In genomic region chr19:40717325-40717879, GRCh38 we compare ENCODE assay signal across 8 cellular contexts. TPM values are rescaled to one million over a fixed set of nuclear protein-coding genes. Genes with fewer than 3 reads are reported as not detected.
DNase-seq lines count a peak whose midpoint lies in the region; ATAC-seq and TF ChIP-seq lines count a peak whose summit lies in the region.

No MANE protein-coding gene starts in this region.

- H3K27ac Mint-ChIP-seq in activated CD4-positive, alpha-beta T cell treated with anti-CD3 and anti-CD28 coated beads, Interleukin-2, amount 10 ng/mL, durations not matched to agents 7 days and 5 days, result peak overlapping the region; percentile 72
- H3K27ac Mint-ChIP-seq in glutamatergic neuron (ENCODE audit: unreplicated experiment), result peak overlapping the region; percentile 85

- H3K4me3 Mint-ChIP-seq in activated CD4-positive, alpha-beta T cell treated with anti-CD3 and anti-CD28 coated beads, Interleukin-2, amount 10 ng/mL, durations not matched to agents 7 days and 5 days, result peak overlapping the region; percentile 81
- H3K4me3 Mint-ChIP-seq in glutamatergic neuron (ENCODE audit: unreplicated experiment), result peak overlapping the region; percentile 91

- no peak for TF ChIP-seq EP300 in sigmoid colon (IDR thresholded peaks at IDR 0.05)

- H3K36me3 ChIP-seq in WERI-Rb-1 (peaks cover 7% of the 10 kb centered on the region; the same call in 1 of the 2 replicates), sigmoid colon (peaks cover 0 to 17% (median 0%) of the 10 kb centered on the region in 4 donors)

- CTCF ChIA-PET in activated CD4-positive, alpha-beta T cell treated with anti-CD3 and anti-CD28 coated beads, Interleukin-2, amount 10 ng/mL, durations not matched to agents 7 days and 5 days (lab: Charles Lee), result interaction anchor here (0.6 to 1.6 kb wide), 6 partner anchors 10 to 33 kb away, joined by 3 to 5 read pairs (median 4); partner anchors contain the start of genes ACTMAP and SNRPA

- peak overlapping the region; percentile 85 for H3K27ac ChIP-seq in WERI-Rb-1
- peak overlapping the region; percentile 95 to 99 (median 98) for H3K27ac ChIP-seq in sigmoid colon

- no peaks in the 10 kb centered on the region for H3K9me3 ChIP-seq in WERI-Rb-1 (ENCODE audit: severe bottlenecking)
- no peaks in the 10 kb centered on the region for H3K9me3 ChIP-seq in sigmoid colon

- no peaks in the 10 kb centered on the region for H3K9me3 Mint-ChIP-seq in activated CD4-positive, alpha-beta T cell treated with anti-CD3 and anti-CD28 coated beads, Interleukin-2, amount 10 ng/mL, durations not matched to agents 7 days and 5 days
- peaks cover 16% of the 10 kb centered on the region for H3K9me3 Mint-ChIP-seq in glutamatergic neuron (ENCODE audit: unreplicated experiment)

- H3K4me1 ChIP-seq in sigmoid colon, result peaks cover 0 to 75% (median 62%) of the 10 kb centered on the region in 4 donors

- no peaks in the 10 kb centered on the region for H3K27me3 Mint-ChIP-seq in activated CD4-positive, alpha-beta T cell treated with anti-CD3 and anti-CD28 coated beads, Interleukin-2, amount 10 ng/mL, durations not matched to agents 7 days and 5 days
- peaks cover 12% of the 10 kb centered on the region for H3K27me3 Mint-ChIP-seq in glutamatergic neuron (ENCODE audit: unreplicated experiment)

- no peak for TF ChIP-seq POLR2A in sigmoid colon (IDR thresholded peaks at IDR 0.05)

- POLR2A ChIA-PET in activated CD4-positive, alpha-beta T cell treated with anti-CD3 and anti-CD28 coated beads, Interleukin-2, amount 10 ng/mL, durations not matched to agents 7 days and 5 days (lab: Charles Lee), result interaction anchor here (0.5 to 1.0 kb wide), 2 partner anchors 26 to 61 kb away, joined by 3 to 4 read pairs; partner anchors contain the start of gene RAB4B

- no peak for DNase-seq in activated CD4-positive, alpha-beta T cell treated with anti-CD3 and anti-CD28 coated beads, Interleukin-2, amount 10 ng/mL, durations not matched to agents 7 days and 5 days
- no peak for DNase-seq in activated CD4-positive, alpha-beta T cell treated with anti-CD3 and anti-CD28 coated beads, Interleukin-2, amount 50 U/mL, for 4 hours
- DNase-seq in WERI-Rb-1 (peak; percentile 40), glutamatergic neuron (no peak), sigmoid colon (peak; percentile 80), A172 (ENCODE audit: low spot score) (no peak), cerebellar nuclear complex (lab: John Stamatoyannopoulos, UW) (no peak)

- TF ChIP-seq CTCF in WERI-Rb-1 (IDR thresholded peaks at IDR 0.05; ENCODE audit: low read depth, low read length), result no peak
- TF ChIP-seq CTCF in glutamatergic neuron (IDR thresholded peaks at IDR 0.05; ENCODE audit: partially characterized antibody, unreplicated experiment), result no peak
- no peak for TF ChIP-seq CTCF in sigmoid colon (IDR thresholded peaks at IDR 0.05)

- intact Hi-C loops in sigmoid colon (cut with DNase I), result loop anchor here (2.0 to 10.0 kb wide), 3 partner anchors 81 to 1313 kb away; partner anchors contain the start of genes EGLN2, SERTAD3 and ZFP36

- WGBS in sigmoid colon, 2 donors, result 1 to 3% methylated on average over 20 of the region's 20 CpGs

- H3K4me3 ChIP-seq in WERI-Rb-1 (ENCODE audit: low read depth, low read length) (peak overlapping the region; percentile 88), sigmoid colon (peak overlapping the region; percentile 74 to 92 (median 82))

- H3K36me3 Mint-ChIP-seq in activated CD4-positive, alpha-beta T cell treated with anti-CD3 and anti-CD28 coated beads, Interleukin-2, amount 10 ng/mL, durations not matched to agents 7 days and 5 days (ENCODE audit: low read depth), result peaks cover 17% of the 10 kb centered on the region
- no peaks in the 10 kb centered on the region for H3K36me3 Mint-ChIP-seq in glutamatergic neuron (ENCODE audit: unreplicated experiment)

- no peak for ATAC-seq in GM21528 (IDR thresholded peaks at IDR 0.05; ENCODE audit: low FRiP score, unreplicated experiment)

- peaks cover 73% of the 10 kb centered on the region for H3K4me1 Mint-ChIP-seq in activated CD4-positive, alpha-beta T cell treated with anti-CD3 and anti-CD28 coated beads, Interleukin-2, amount 10 ng/mL, durations not matched to agents 7 days and 5 days
- H3K4me1 Mint-ChIP-seq in glutamatergic neuron (ENCODE audit: low read depth, unreplicated experiment), result peaks cover 24% of the 10 kb centered on the region

- no peaks in the 10 kb centered on the region for H3K27me3 ChIP-seq in WERI-Rb-1 (ENCODE audit: insufficient read depth, low read depth, severe bottlenecking)
- H3K27me3 ChIP-seq in sigmoid colon, result no peaks in the 10 kb centered on the region

RNA-seq across cellular contexts. Expression of gene ITPKC, which starts 0.5 kb away (rescaled TPM):
- 1 to 10 TPM; 4.8 TPM for total RNA-seq in activated CD4-positive, alpha-beta T cell treated with anti-CD3 and anti-CD28 coated beads, Interleukin-2, amount 10 ng/mL, durations not matched to agents 7 days and 5 days
- total RNA-seq in glutamatergic neuron (ENCODE audit: unreplicated experiment), result 13.8 TPM
- 10 to 100 TPM; 17.7 to 39.6 (median 23.1) TPM for total RNA-seq in sigmoid colon
- 10 to 100 TPM; 17.4 to 27.0 (median 25.9) TPM for polyA plus RNA-seq in sigmoid colon
- total RNA-seq in A172 (2014; rRNA removed; shearing (Covaris generic)), result 7.7 and 9.2 TPM in 2 replicates

RNA-seq across cellular contexts. Expression of gene COQ8B, which starts 0.7 kb away (rescaled TPM):
- 10 to 100 TPM; 23.4 to 33.5 TPM for total RNA-seq in activated CD4-positive, alpha-beta T cell treated with anti-CD3 and anti-CD28 coated beads, Interleukin-2, amount 10 ng/mL, durations not matched to agents 7 days and 5 days
- total RNA-seq in glutamatergic neuron (ENCODE audit: unreplicated experiment) (49.9 TPM), sigmoid colon (10 to 100 TPM; 33.2 to 59.3 (median 39.2) TPM)
- 10 to 100 TPM; 24.7 to 54.4 (median 27.0) TPM for polyA plus RNA-seq in sigmoid colon
- total RNA-seq in A172 (2014; rRNA removed; shearing (Covaris generic)), result 35.2 and 51.5 TPM in 2 replicates

RNA-seq across cellular contexts. Expression of gene NUMBL, which starts 27.0 kb away (rescaled TPM):
- 1 to 10 TPM; 5.7 to 7.3 TPM for total RNA-seq in activated CD4-positive, alpha-beta T cell treated with anti-CD3 and anti-CD28 coated beads, Interleukin-2, amount 10 ng/mL, durations not matched to agents 7 days and 5 days
- 250 TPM for total RNA-seq in glutamatergic neuron (ENCODE audit: unreplicated experiment)
- total RNA-seq in sigmoid colon, result 10 to 100 TPM; 21.9 to 38.2 (median 25.0) TPM
- 10 to 100 TPM in 1 of 3 donors, 1 to 10 TPM in 2; 3.0 to 13.7 (median 9.6) TPM for polyA plus RNA-seq in sigmoid colon
- total RNA-seq in A172 (2014; rRNA removed; shearing (Covaris generic)), result 23.7 and 32.7 TPM in 2 replicates

RNA-seq across cellular contexts. Expression of gene ACTMAP, which starts 32.9 kb away (rescaled TPM):
- 10 to 100 TPM; 17.5 to 19.8 TPM for total RNA-seq in activated CD4-positive, alpha-beta T cell treated with anti-CD3 and anti-CD28 coated beads, Interleukin-2, amount 10 ng/mL, durations not matched to agents 7 days and 5 days
- 20.7 TPM for total RNA-seq in glutamatergic neuron (ENCODE audit: unreplicated experiment)
- total RNA-seq in sigmoid colon, result 1 to 10 TPM; 1.8 to 5.3 (median 3.0) TPM
- 10 to 100 TPM in 1 of 3 donors, 1 to 10 TPM in 2; 6.0 to 11.0 (median 6.6) TPM for polyA plus RNA-seq in sigmoid colon
- 0.62 and 1.7 TPM in 2 replicates for total RNA-seq in A172 (2014; rRNA removed; shearing (Covaris generic))

RNA-seq across cellular contexts. Expression of gene SNRPA, which starts 33.6 kb away (rescaled TPM):
- total RNA-seq in activated CD4-positive, alpha-beta T cell treated with anti-CD3 and anti-CD28 coated beads, Interleukin-2, amount 10 ng/mL, durations not matched to agents 7 days and 5 days, result 100 to 1,000 TPM; 149 to 182 TPM
- total RNA-seq in glutamatergic neuron (ENCODE audit: unreplicated experiment), result 70.3 TPM
- 10 to 100 TPM; 43.2 to 60.1 (median 54.0) TPM for total RNA-seq in sigmoid colon
- polyA plus RNA-seq in sigmoid colon, result 10 to 100 TPM; 19.2 to 76.1 (median 37.2) TPM
- total RNA-seq in A172 (2014; rRNA removed; shearing (Covaris generic)), result 64.7 and 87.9 TPM in 2 replicates

Comparison
In these comparisons a context has a peak if more than half of its experiments do, and no peak if none do; other contexts are left out.
1. DNase-seq: peak in WERI-Rb-1 (single experiment) and sigmoid colon (single experiment); none in activated CD4-positive, alpha-beta T cell treated with anti-CD3 and anti-CD28 coated beads, Interleukin-2, amount 10 ng/mL, durations not matched to agents 7 days and 5 days (single experiment), activated CD4-positive, alpha-beta T cell treated with anti-CD3 and anti-CD28 coated beads, Interleukin-2, amount 50 U/mL, for 4 hours (0 of 2), glutamatergic neuron (single experiment), A172 (single experiment) and cerebellar nuclear complex (0 of 2).